9 cellular contexts compared by ENCODE assay signal in the genomic region with DNA sequence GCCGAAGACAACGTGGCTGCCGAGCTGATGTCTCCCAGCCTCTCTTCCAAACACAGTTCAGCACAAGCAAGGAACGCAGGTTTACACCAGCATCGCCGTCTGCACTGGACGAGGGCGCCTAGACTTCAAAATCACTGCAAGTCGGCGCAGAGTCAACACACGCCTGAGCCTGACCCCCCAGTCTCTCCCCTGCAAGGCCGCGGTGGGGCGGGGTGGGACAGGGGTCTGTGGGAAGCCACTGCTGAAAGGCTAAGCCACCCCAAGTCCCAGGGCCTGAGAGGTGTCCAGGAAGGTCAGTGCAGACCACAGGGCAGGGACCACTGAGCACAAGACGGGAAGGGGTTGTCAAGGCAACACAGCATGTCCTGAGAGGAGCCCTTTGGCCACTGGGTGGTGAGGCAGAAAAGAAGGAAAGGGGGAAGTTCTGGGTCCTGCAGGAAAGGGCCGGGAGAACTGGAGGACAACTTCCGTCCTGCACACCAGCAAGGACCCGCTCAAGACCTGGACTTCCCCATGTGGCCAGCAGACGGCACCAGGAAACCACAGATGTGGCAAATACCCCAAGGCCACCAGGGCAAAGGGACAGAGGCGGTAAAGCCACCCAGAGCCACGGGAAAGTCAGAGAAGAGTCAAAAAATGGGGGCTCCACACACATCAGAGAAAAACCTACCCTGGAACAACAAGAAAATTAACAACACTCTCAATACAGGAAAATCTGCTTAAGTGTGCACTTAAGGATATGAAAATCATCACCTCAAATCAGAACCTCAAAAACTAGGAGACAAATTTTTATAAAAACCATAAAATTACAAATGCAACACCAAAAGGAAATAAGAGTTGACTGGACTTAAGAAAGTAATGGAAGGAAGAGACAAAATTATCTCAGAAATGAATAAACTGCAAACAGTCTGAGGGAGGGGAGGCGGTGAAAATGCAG.
DNase-seq lines count a peak whose midpoint lies in the region; ATAC-seq, FAIRE-seq and TF ChIP-seq lines count a peak whose summit lies in the region.
"Had no signal": no experiment of that assay in that cellular context is flagged by ENCODE, and none has a peak within 500 bp of the region (broad histone marks: within the 10 kb centered on the region; RNA-seq: fewer than 3 reads in every experiment).

No MANE protein-coding gene starts in this region.

- H3K4me2 ChIP-seq in MM.1S (ENCODE audit: low read depth, low read length): no peak overlapping the region

- TF ChIP-seq CTCF in MM.1S (IDR thresholded peaks at IDR 0.05; ENCODE audit: low read length) (no peak), D721Med (IDR thresholded peaks at IDR 0.05; ENCODE audit: insufficient read depth, missing control alignments) (no peak)

- 0 out of 2 replicates have a peak, but pooled peaks cover 4% of the 10 kb centered on the region for H3K36me3 ChIP-seq in MM.1S (replicated peaks; ENCODE audit: insufficient read depth, low read length)

- DNase-seq in G401 (ENCODE audit: low spot score) (peak; percentile 10), MM.1S (peak; percentile 8), T47D (ENCODE audit: low read depth in 1 of 2, low spot score in 1 of 2) (peak; percentile 77 to 85), memory B cell (ENCODE audit: low spot score in 2 of 2) (peak in 1 of 2 donors; percentile 29), NCI-H2171 (lab: John Stamatoyannopoulos, UW) (no peak), D721Med (ENCODE audit: insufficient read length, low spot score) (no peak)

- no peaks in the 10 kb centered on the region for H3K27me3 ChIP-seq in MM.1S (replicated peaks; ENCODE audit: insufficient read depth, low read length)

- H3K4me3 Mint-ChIP-seq in memory B cell: no peak overlapping the region

- H3K9me3 Mint-ChIP-seq in memory B cell: peaks cover 3% of the 10 kb centered on the region

- H3K4me3 ChIP-seq in MM.1S (ENCODE audit: low read length): no peak overlapping the region
- H3K4me3 ChIP-seq: SK-N-MC had no signal

- H3K9me3 ChIP-seq in MM.1S (replicated peaks; ENCODE audit: insufficient read depth, low read length): no peaks in the 10 kb centered on the region

- no peak overlapping the region for H3K9ac ChIP-seq in MM.1S (ENCODE audit: low read length)

- H3K27ac ChIP-seq in MM.1S (ENCODE audit: low read length): no peak overlapping the region
- H3K27ac ChIP-seq: SK-N-MC had no signal

- in situ Hi-C loops in G401 (cut with HindIII; ENCODE audit: low sequenced_read_pairs) (no loop called here), T47D (cut with HindIII; ENCODE audit: low pct_unique_long_range_greater_than_20kb, low sequenced_read_pairs) (no loop called here)

- H4K20me1 ChIP-seq in MM.1S (ENCODE audit: insufficient read depth, low read length): no peaks in the 10 kb centered on the region

- no peaks in the 10 kb centered on the region for H3K9me2 ChIP-seq in MM.1S (replicated peaks; ENCODE audit: insufficient read depth, low read length)

- H2AFZ ChIP-seq in MM.1S (ENCODE audit: low read length): no peak overlapping the region

- H3K36me3 Mint-ChIP-seq in memory B cell: peaks cover 25% of the 10 kb centered on the region

- H3F3A ChIP-seq in MM.1S (ENCODE audit: insufficient read depth, low read length): no peaks in the 10 kb centered on the region

- H3K27me3 Mint-ChIP-seq in memory B cell: no peaks in the 10 kb centered on the region

- H3K4me1 ChIP-seq in MM.1S (ENCODE audit: low read length): no peaks in the 10 kb centered on the region

- peaks cover 17% of the 10 kb centered on the region for H3K4me1 Mint-ChIP-seq in memory B cell

- FAIRE-seq in D721Med (lab: Jason Lieb, UNC): no peak

- H3K79me2 ChIP-seq in MM.1S (ENCODE audit: low read length): no peaks in the 10 kb centered on the region; the same call in 1 of the 2 replicates

- no peak overlapping the region for H3K27ac Mint-ChIP-seq in memory B cell

- ATAC-seq in memory B cell (ENCODE audit: low read depth): peak; percentile 44
- no peak for ATAC-seq in activated CD4-positive, CD25-positive, alpha-beta regulatory T cell treated with anti-CD3 and anti-CD28 coated beads, Interleukin-2, amount 50 U/mL, for 24 hours
- ATAC-seq in GM18502 (IDR thresholded peaks at IDR 0.05; ENCODE audit: poor library complexity, unreplicated experiment): no peak

Comparison
In these comparisons a context has a peak if more than half of its experiments do, and no peak if none do; other contexts are left out.
1. DNase-seq: peak in G401 (single experiment), MM.1S (single experiment) and T47D (2 of 2); none in NCI-H2171 (single experiment) and D721Med (single experiment).